Comparison of ENCODE assay signal across 10 cellular contexts in genomic region chr11:88179141-88179540, GRCh38. TPM values are rescaled to one million over a fixed set of nuclear protein-coding genes. Genes with fewer than 3 reads are reported as not detected.
A peak's percentile ranks its signal among the peaks of the same experiment; 100 is the strongest.
DNase-seq lines count a peak whose midpoint lies in the region; ATAC-seq and TF ChIP-seq lines count a peak whose summit lies in the region.
"Had no signal": no experiment of that assay in that cellular context is flagged by ENCODE, and none has a peak within 500 bp of the region (broad histone marks: within the 10 kb centered on the region; RNA-seq: fewer than 3 reads in every experiment).

No MANE protein-coding gene starts in this region.

- no peaks in the 10 kb centered on the region for H3K27me3 ChIP-seq in CD8-positive, alpha-beta memory T cell (ENCODE audit: insufficient read depth, low read length, poor library complexity, severe bottlenecking)
- H3K27me3 ChIP-seq in endodermal cell (ENCODE audit: control insufficient read depth, insufficient read depth, low read length, poor library complexity, severe bottlenecking), result peaks cover 5% of the 10 kb centered on the region

- H3K9me3 ChIP-seq in CD8-positive, alpha-beta memory T cell (ENCODE audit: low read length), result no peaks in the 10 kb centered on the region
- no peaks in the 10 kb centered on the region for H3K9me3 ChIP-seq in endodermal cell (ENCODE audit: control insufficient read depth, low read length)

- 77 to 92% methylated on average over 2 of the region's 2 CpGs for WGBS in endodermal cell (ENCODE audit: insufficient coverage in 1 of 2, insufficient read length in 1 of 2), 2 experiments

- CTCF ChIA-PET in CD8-positive, alpha-beta memory T cell (lab: Charles Lee), result no interaction called here

- H3K9me3 Mint-ChIP-seq in CD8-positive, alpha-beta memory T cell, result no peaks in the 10 kb centered on the region
- H3K9me3 Mint-ChIP-seq in endodermal cell, result no peaks in the 10 kb centered on the region

- no peaks in the 10 kb centered on the region for H3K36me3 ChIP-seq in CD8-positive, alpha-beta memory T cell (ENCODE audit: insufficient read depth, low read length)
- no peaks in the 10 kb centered on the region for H3K36me3 ChIP-seq in endodermal cell (ENCODE audit: control insufficient read depth, insufficient read depth, low read length)

- H3K4me3 Mint-ChIP-seq in CD8-positive, alpha-beta memory T cell, result peak overlapping the region in 5 of 7 donors; percentile 0 to 62 (median 48)
- H3K4me3 Mint-ChIP-seq in endodermal cell, result no peak overlapping the region

- no peak overlapping the region for H3K27ac ChIP-seq in CD8-positive, alpha-beta memory T cell (ENCODE audit: low read depth, low read length)
- H3K27ac ChIP-seq in endodermal cell (ENCODE audit: low read depth, low read length), result no peak overlapping the region

- peak in 1 of 5 donors; percentile 2 for DNase-seq in CD8-positive, alpha-beta memory T cell
- DNase-seq in amniotic epithelial cell (ENCODE audit: low read depth), result peak; percentile 79
- no peak for DNase-seq in activated CD4-positive, CD25-positive, alpha-beta regulatory T cell treated with anti-CD3 and anti-CD28 coated beads, Interleukin-2, amount 50 U/mL, for 72 hours
- DNase-seq in NCI-H1092 (lab: John Stamatoyannopoulos, UW), result no peak
- no peak for DNase-seq in endodermal cell
- DNase-seq in SW 1271 (lab: John Stamatoyannopoulos, UW), result no peak
- DNase-seq: kidney, NCI-H1417 treated with DMSO at 0.1 percent for 48 hours had no signal

- peak; percentile 74 for ATAC-seq in GM19452 (IDR thresholded peaks at IDR 0.05; ENCODE audit: unreplicated experiment)
- ATAC-seq in HG03175 (IDR thresholded peaks at IDR 0.05; ENCODE audit: unreplicated experiment), result peak; percentile 72

- no peak for TF ChIP-seq CTCF in endodermal cell (conservative IDR thresholded peaks at IDR 0.05)

- POLR2A ChIA-PET in CD8-positive, alpha-beta memory T cell (lab: Charles Lee), result no interaction called here

- H3K4me1 Mint-ChIP-seq in CD8-positive, alpha-beta memory T cell, result peaks cover 25 to 36% (median 32%) of the 10 kb centered on the region in 3 donors
- peaks cover 35% of the 10 kb centered on the region for H3K4me1 Mint-ChIP-seq in endodermal cell

- no peaks in the 10 kb centered on the region for H3K4me1 ChIP-seq in CD8-positive, alpha-beta memory T cell (ENCODE audit: insufficient read depth, low read length)
- peaks cover 6% of the 10 kb centered on the region for H3K4me1 ChIP-seq in endodermal cell (ENCODE audit: control insufficient read depth, insufficient read depth, low read length)

- no peak overlapping the region for H3K9ac ChIP-seq in endodermal cell (ENCODE audit: extremely low read depth, low read length, poor library complexity, severe bottlenecking)

- H3K27ac Mint-ChIP-seq in CD8-positive, alpha-beta memory T cell, result peak overlapping the region in 6 of 8 donors; percentile 25 to 66 (median 42)
- no peak overlapping the region for H3K27ac Mint-ChIP-seq in endodermal cell

- H3K4me3 ChIP-seq in CD8-positive, alpha-beta memory T cell (ENCODE audit: low read length), result no peak overlapping the region
- H3K4me3 ChIP-seq in endodermal cell (ENCODE audit: low read length), result no peak overlapping the region

- H3K27me3 Mint-ChIP-seq in CD8-positive, alpha-beta memory T cell, result peaks cover 3 to 5% of the 10 kb centered on the region in 2 donors
- peaks cover 4% of the 10 kb centered on the region for H3K27me3 Mint-ChIP-seq in endodermal cell (ENCODE audit: insufficient read depth)

- H3K36me3 Mint-ChIP-seq in CD8-positive, alpha-beta memory T cell, result no peaks in the 10 kb centered on the region
- no peaks in the 10 kb centered on the region for H3K36me3 Mint-ChIP-seq in endodermal cell (ENCODE audit: low read depth)

RNA-seq across cellular contexts. Expression of gene RAB38, which starts 3.9 kb away (rescaled TPM):
- 1 to 10 TPM; 3.1 to 3.7 TPM for total RNA-seq in CD8-positive, alpha-beta memory T cell
- polyA plus RNA-seq in CD8-positive, alpha-beta memory T cell, result 2.1 TPM
- 10 to 100 TPM; 12.3 to 15.0 TPM for total RNA-seq in endodermal cell
- 10.2 TPM for polyA plus RNA-seq in endodermal cell (2013, experiment 1 of 2)
- 8.0 TPM for polyA plus RNA-seq in endodermal cell (2013, experiment 2 of 2)
